In genomic region chr22:23652286-23652685, GRCh38 we compare ENCODE assay signal across 30 cellular contexts. TPM values are rescaled to one million over a fixed set of nuclear protein-coding genes. Genes with fewer than 3 reads are reported as not detected.
"Had no signal": no experiment of that assay in that cellular context is flagged by ENCODE, and none has a peak within 500 bp of the region (broad histone marks: within the 10 kb centered on the region; RNA-seq: fewer than 3 reads in every experiment).

No MANE protein-coding gene starts in this region.

- H3K4me1 ChIP-seq: gastrocnemius medialis, heart left ventricle, left lung, pancreas, stomach, thyroid gland, vagina had no signal

- H3K9me3 ChIP-seq: gastrocnemius medialis, heart left ventricle, left lung, neutrophil, pancreas, stomach, thyroid gland, vagina had no signal

- H3K27me3 Mint-ChIP-seq: naive thymus-derived CD8-positive, alpha-beta T cell; progenitor cell of endocrine pancreas had no signal

- H3K27me3 ChIP-seq: dorsolateral prefrontal cortex, gastrocnemius medialis, heart left ventricle, hepatocyte, left lung, neutrophil, pancreas, stomach, thyroid gland, vagina had no signal

- ATAC-seq: esophagus mucosa; gastrocnemius medialis; heart left ventricle; left cardiac atrium; left lung; naive thymus-derived CD8-positive, alpha-beta T cell; pancreas; sciatic nerve had no signal

- H3K4me3 ChIP-seq: dorsolateral prefrontal cortex, gastrocnemius medialis, heart left ventricle, hepatocyte, left lung, pancreas, stomach, thyroid gland, vagina had no signal

- H3K36me3 ChIP-seq: pancreas, thyroid gland, vagina had no signal

- H3K4me3 Mint-ChIP-seq: endodermal cell; naive thymus-derived CD8-positive, alpha-beta T cell; nephron progenitor cell had no signal

- H3K27ac ChIP-seq: dorsolateral prefrontal cortex, epithelial cell of prostate, gastrocnemius medialis, heart left ventricle, hepatocyte, left lung, neutrophil, pancreas, stomach, thyroid gland, vagina had no signal

- H3K4me1 Mint-ChIP-seq: endodermal cell had no signal

- H3K9me3 Mint-ChIP-seq: endodermal cell; naive thymus-derived CD8-positive, alpha-beta T cell; nephron progenitor cell had no signal

- DNase-seq: cerebellar nuclear complex; effector CD8-positive, alpha-beta T cell; endodermal cell; foreskin fibroblast; gastrocnemius medialis; heart left ventricle; left cardiac atrium; left lung; naive thymus-derived CD8-positive, alpha-beta T cell; nephron progenitor cell; stimulated activated CD4-positive, alpha-beta T cell treated with anti-CD3 and anti-CD28 coated beads, Interleukin-15, amount 100 ng/mL, for 24 hours; stimulated activated CD4-positive, alpha-beta T cell treated with anti-CD3 and anti-CD28 coated beads, Interleukin-2, amount 100 ng/mL, for 48 hours; stimulated activated naive CD4-positive, alpha-beta T cell treated with Interleukin-2 at 50 U/mL for 16 hours; stomach; thyroid gland; trophoblast cell had no signal

- H3K27ac Mint-ChIP-seq: endodermal cell, nephron progenitor cell, progenitor cell of endocrine pancreas had no signal

RNA-seq across cellular contexts. Expression of gene DRICH1, which starts 20.2 kb away (rescaled TPM):
- total RNA-seq: gastrocnemius medialis, glomerular endothelial cell, hepatocyte, kidney epithelial cell, left cardiac atrium, vagina had no signal
- polyA plus RNA-seq: hepatocyte; naive thymus-derived CD8-positive, alpha-beta T cell had no signal

RNA-seq across cellular contexts. Expression of gene RGL4, which starts 38.5 kb away (rescaled TPM):
- total RNA-seq: endodermal cell, esophagus mucosa, glomerular endothelial cell, hepatocyte, kidney epithelial cell, subcutaneous adipose tissue, temporal lobe, ureter, vagina had no signal
